11 cellular contexts compared by ENCODE assay signal in the genomic region with DNA sequence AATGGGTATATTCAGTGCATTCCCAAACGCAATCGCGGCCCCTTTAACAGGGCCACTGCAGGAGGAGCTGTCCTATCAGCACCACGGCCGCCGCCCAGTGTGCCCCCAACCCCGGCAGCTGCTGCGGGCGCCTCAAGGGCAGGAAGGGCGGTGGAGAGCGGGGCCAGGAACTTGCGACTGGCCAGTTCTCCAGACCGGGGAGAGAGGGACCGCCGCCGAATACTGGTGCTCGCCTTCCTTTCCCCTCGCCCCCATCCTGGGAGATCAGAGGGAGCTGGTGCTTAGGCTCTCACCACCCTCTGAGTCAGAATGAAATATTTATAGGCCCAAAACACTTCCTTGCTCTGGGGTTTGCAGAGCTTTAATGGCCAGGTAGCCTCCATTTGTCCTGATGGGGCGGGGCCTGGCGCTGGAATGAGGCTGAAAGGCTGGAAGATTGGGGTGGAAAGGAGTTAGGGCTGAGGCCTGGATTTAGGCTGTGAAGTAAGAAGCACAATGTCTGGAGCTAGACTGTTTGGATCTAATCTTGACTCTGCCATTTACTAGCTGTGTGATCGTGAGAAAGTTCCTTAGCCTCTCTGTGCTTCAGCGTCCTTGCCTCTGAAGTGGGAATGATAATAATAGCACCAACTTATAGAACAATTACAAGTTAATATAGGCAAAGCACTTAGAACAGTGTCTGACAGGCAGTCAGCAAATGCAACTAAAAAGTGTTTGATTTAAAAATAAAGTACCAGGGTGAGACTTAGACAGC.
DNase-seq lines count a peak whose midpoint lies in the region; ATAC-seq and TF ChIP-seq lines count a peak whose summit lies in the region.
"Had no signal": no experiment of that assay in that cellular context is flagged by ENCODE, and none has a peak within 500 bp of the region (broad histone marks: within the 10 kb centered on the region; RNA-seq: fewer than 3 reads in every experiment).

No MANE protein-coding gene starts in this region.

- H3K9me3 Mint-ChIP-seq in GM23338: no peaks in the 10 kb centered on the region
- H3K9me3 Mint-ChIP-seq in neural progenitor cell: no peaks in the 10 kb centered on the region
- H3K9me3 Mint-ChIP-seq: IgD-negative memory B cell; stimulated activated naive B cell treated with anti-CD40 and anti-IgM and Interleukin-4, amounts not matched to agents 10 μg/mL and 1 μg/mL and 100 μg/mL, for 72 hours had no signal

- H3K27me3 Mint-ChIP-seq in GM23338 (ENCODE audit: insufficient read depth, low read depth, poor library complexity) (peaks cover 10% of the 10 kb centered on the region), neural progenitor cell (ENCODE audit: insufficient read depth, low read depth) (peaks cover under 1% of the 10 kb centered on the region)

- H2AFZ ChIP-seq in GM23338: peak overlapping the region; percentile 64; the same call in 1 of the 2 replicates
- H2AFZ ChIP-seq in neural progenitor cell (replicated peaks): no peak overlapping the region

- no peaks in the 10 kb centered on the region; the same call in 1 of the 2 replicates for H4K20me1 ChIP-seq in GM23338 (replicated peaks; ENCODE audit: insufficient read depth)
- H4K20me1 ChIP-seq in neural progenitor cell (ENCODE audit: low read depth): peaks cover 41% of the 10 kb centered on the region

- TF ChIP-seq CTCF in GM23338 (conservative IDR thresholded peaks at IDR 0.05; ENCODE audit: low read depth in 2 of 2) (no peak), neural progenitor cell (IDR thresholded peaks at IDR 0.05) (peak; percentile 4), GM10266 (IDR thresholded peaks at IDR 0.05; ENCODE audit: control insufficient read depth, insufficient read depth, low read depth, missing control alignments) (no peak)

- no peaks in the 10 kb centered on the region for H3K9me2 ChIP-seq in GM23338 (ENCODE audit: insufficient read depth)

- H3K9ac ChIP-seq in neural progenitor cell: no peak overlapping the region

- H3K27ac ChIP-seq in GM23338 (ENCODE audit: low read depth) (no peak overlapping the region), neural progenitor cell (no peak overlapping the region)

- intact Hi-C loops in left ventricle myocardium superior (cut with micrococcal nuclease): no loop called here

- H3K27ac Mint-ChIP-seq in GM23338 (no peak overlapping the region), neural progenitor cell (no peak overlapping the region)
- H3K27ac Mint-ChIP-seq: IgD-negative memory B cell; stimulated activated naive B cell treated with anti-CD40 and anti-IgM and Interleukin-4, amounts not matched to agents 10 μg/mL and 1 μg/mL and 100 μg/mL, for 72 hours had no signal

- no peaks in the 10 kb centered on the region for H3K9me3 ChIP-seq in neural progenitor cell (ENCODE audit: low read depth)

- peak overlapping the region; percentile 76 for H3K4me3 Mint-ChIP-seq in GM23338
- H3K4me3 Mint-ChIP-seq in neural progenitor cell: no peak overlapping the region
- H3K4me3 Mint-ChIP-seq: IgD-negative memory B cell; stimulated activated naive B cell treated with anti-CD40 and anti-IgM and Interleukin-4, amounts not matched to agents 10 μg/mL and 1 μg/mL and 100 μg/mL, for 72 hours had no signal

- H3F3A ChIP-seq in GM23338 (replicated peaks; ENCODE audit: low read depth) (no peaks in the 10 kb centered on the region), neural progenitor cell (ENCODE audit: low read depth) (peaks cover 10% of the 10 kb centered on the region)

- H3K4me1 Mint-ChIP-seq in GM23338 (peaks cover 22% of the 10 kb centered on the region), neural progenitor cell (peaks cover 4% of the 10 kb centered on the region)
- H3K4me1 Mint-ChIP-seq: IgD-negative memory B cell; stimulated activated naive B cell treated with anti-CD40 and anti-IgM and Interleukin-4, amounts not matched to agents 10 μg/mL and 1 μg/mL and 100 μg/mL, for 72 hours had no signal

- H3K4me1 ChIP-seq in GM23338 (ENCODE audit: insufficient read depth): peaks cover 15% of the 10 kb centered on the region; the same call in 1 of the 2 replicates
- H3K4me1 ChIP-seq in neural progenitor cell: peaks cover 18% of the 10 kb centered on the region

- H3K27me3 ChIP-seq in GM23338 (ENCODE audit: insufficient read depth) (no peaks in the 10 kb centered on the region), neural progenitor cell (peaks cover 30% of the 10 kb centered on the region)

- peak; percentile 98 for ATAC-seq in GM23338
- peak; percentile 88 for ATAC-seq in left ventricle myocardium superior
- no peak for ATAC-seq in HG03139 (IDR thresholded peaks at IDR 0.05; ENCODE audit: unreplicated experiment)
- ATAC-seq: stimulated activated naive B cell treated with anti-CD40 and anti-IgM and Interleukin-4, amounts not matched to agents 10 μg/mL and 1 μg/mL and 100 μg/mL, for 72 hours had no signal

- H3K36me3 Mint-ChIP-seq in GM23338 (ENCODE audit: low read depth): no peaks in the 10 kb centered on the region
- no peaks in the 10 kb centered on the region for H3K36me3 Mint-ChIP-seq in neural progenitor cell
- H3K36me3 Mint-ChIP-seq: stimulated activated naive B cell treated with anti-CD40 and anti-IgM and Interleukin-4, amounts not matched to agents 10 μg/mL and 1 μg/mL and 100 μg/mL, for 72 hours had no signal

- DNase-seq in GM23338 (ENCODE audit: low spot score) (peak; percentile 94), RKO (ENCODE audit: low spot score) (peak; percentile 15), left ventricle myocardium superior (peak; percentile 69), neural progenitor cell (ENCODE audit: low spot score) (peak; percentile 91), OCI-M2 (lab: John Stamatoyannopoulos, UW; ENCODE audit: unreplicated experiment) (no peak), GM10266 (ENCODE audit: extremely low spot score) (no peak)
- DNase-seq in stimulated activated CD4-positive, alpha-beta T cell treated with anti-CD3 and anti-CD28 coated beads, Interleukin-12 subunit alpha, Interleukin-12 subunit beta, amount 100 ng/mL, for 4 hours: no peak
- DNase-seq: small intestine; stimulated activated naive B cell treated with anti-CD40 and anti-IgM and Interleukin-4, amounts not matched to agents 10 μg/mL and 1 μg/mL and 100 μg/mL, for 72 hours had no signal

- H3K4me2 ChIP-seq in GM23338 (peak overlapping the region; percentile 75), neural progenitor cell (peak overlapping the region; percentile 70)

- H3K4me3 ChIP-seq in GM23338 (peak overlapping the region; percentile 53), neural progenitor cell (peak overlapping the region; percentile 27)

- H3K36me3 ChIP-seq in GM23338 (ENCODE audit: insufficient read depth) (no peaks in the 10 kb centered on the region), neural progenitor cell (no peaks in the 10 kb centered on the region)

- H3K79me2 ChIP-seq in GM23338 (replicated peaks; ENCODE audit: insufficient read depth) (no peaks in the 10 kb centered on the region), neural progenitor cell (ENCODE audit: low read depth) (no peaks in the 10 kb centered on the region)

TF ChIP-seq in GM23338, 12 proteins besides CTCF, POLR2A, EP300 and RAD21:
- TF ChIP-seq POLR2AphosphoS5 (IDR thresholded peaks at IDR 0.05; ENCODE audit: low read depth): no peak
- no peak for TF ChIP-seq EZH2phosphoT487 (IDR thresholded peaks at IDR 0.05; ENCODE audit: unreplicated experiment)
- TF ChIP-seq, protein P1, sequence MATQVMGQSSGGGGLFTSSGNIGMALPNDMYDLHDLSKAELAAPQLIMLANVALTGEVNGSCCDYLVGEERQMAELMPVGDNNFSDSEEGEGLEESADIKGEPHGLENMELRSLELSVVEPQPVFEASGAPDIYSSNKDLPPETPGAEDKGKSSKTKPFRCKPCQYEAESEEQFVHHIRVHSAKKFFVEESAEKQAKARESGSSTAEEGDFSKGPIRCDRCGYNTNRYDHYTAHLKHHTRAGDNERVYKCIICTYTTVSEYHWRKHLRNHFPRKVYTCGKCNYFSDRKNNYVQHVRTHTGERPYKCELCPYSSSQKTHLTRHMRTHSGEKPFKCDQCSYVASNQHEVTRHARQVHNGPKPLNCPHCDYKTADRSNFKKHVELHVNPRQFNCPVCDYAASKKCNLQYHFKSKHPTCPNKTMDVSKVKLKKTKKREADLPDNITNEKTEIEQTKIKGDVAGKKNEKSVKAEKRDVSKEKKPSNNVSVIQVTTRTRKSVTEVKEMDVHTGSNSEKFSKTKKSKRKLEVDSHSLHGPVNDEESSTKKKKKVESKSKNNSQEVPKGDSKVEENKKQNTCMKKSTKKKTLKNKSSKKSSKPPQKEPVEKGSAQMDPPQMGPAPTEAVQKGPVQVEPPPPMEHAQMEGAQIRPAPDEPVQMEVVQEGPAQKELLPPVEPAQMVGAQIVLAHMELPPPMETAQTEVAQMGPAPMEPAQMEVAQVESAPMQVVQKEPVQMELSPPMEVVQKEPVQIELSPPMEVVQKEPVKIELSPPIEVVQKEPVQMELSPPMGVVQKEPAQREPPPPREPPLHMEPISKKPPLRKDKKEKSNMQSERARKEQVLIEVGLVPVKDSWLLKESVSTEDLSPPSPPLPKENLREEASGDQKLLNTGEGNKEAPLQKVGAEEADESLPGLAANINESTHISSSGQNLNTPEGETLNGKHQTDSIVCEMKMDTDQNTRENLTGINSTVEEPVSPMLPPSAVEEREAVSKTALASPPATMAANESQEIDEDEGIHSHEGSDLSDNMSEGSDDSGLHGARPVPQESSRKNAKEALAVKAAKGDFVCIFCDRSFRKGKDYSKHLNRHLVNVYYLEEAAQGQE (IDR thresholded peaks at IDR 0.05; ENCODE audit: unreplicated experiment): peak; percentile 91
- no peak for TF ChIP-seq EZH2 (IDR thresholded peaks at IDR 0.05; ENCODE audit: low read depth, unreplicated experiment)
- TF ChIP-seq ZNF114 (CRISPR knock-in tag; IDR thresholded peaks at IDR 0.05): peak; percentile 40; the same call in 1 of the 2 replicates

Comparison
In these comparisons a context has a peak if more than half of its experiments do, and no peak if none do; other contexts are left out.
1. DNase-seq: peak in GM23338 (single experiment), RKO (single experiment), left ventricle myocardium superior (single experiment) and neural progenitor cell (single experiment); none in OCI-M2 (single experiment), stimulated activated CD4-positive, alpha-beta T cell treated with anti-CD3 and anti-CD28 coated beads, Interleukin-12 subunit alpha, Interleukin-12 subunit beta, amount 100 ng/mL, for 4 hours (single experiment) and GM10266 (single experiment).